8 cellular contexts compared by ENCODE assay signal in genomic region chr1:173714441-173714758, GRCh38. TPM values are rescaled to one million over a fixed set of nuclear protein-coding genes. Genes with fewer than 3 reads are reported as not detected.
DNase-seq lines count a peak whose midpoint lies in the region; ATAC-seq and TF ChIP-seq lines count a peak whose summit lies in the region.

No MANE protein-coding gene starts in this region.

- H3K27ac ChIP-seq in Peyer's patch = peak overlapping the region; percentile 78 to 93 (median 89)
- H3K27ac ChIP-seq in esophagus muscularis mucosa (replicated peaks in 1 of 4) = peak overlapping the region; percentile 89 to 94 (median 90)
- H3K27ac ChIP-seq in prostate gland = peak overlapping the region; percentile 83 to 86

- intact Hi-C loops in esophagus muscularis mucosa (cut with DNase I) (loop anchor here (5.0 to 10.0 kb wide), 2 partner anchors 230 to 287 kb away; no protein-coding TSS in a partner anchor), prostate gland (cut with DNase I) (loop anchor here (10.0 kb wide), 1 partner anchor 290 kb away; no protein-coding TSS in a partner anchor)

- no peak for DNase-seq in GM06990 (ENCODE audit: extremely low read depth, insufficient read length)
- DNase-seq in Peyer's patch = no peak
- no peak for DNase-seq in esophagus muscularis mucosa (ENCODE audit: extremely low spot score)
- no peak for DNase-seq in prostate gland (ENCODE audit: low spot score)
- no peak for DNase-seq in SIG-M5 (lab: John Stamatoyannopoulos, UW)
- DNase-seq in GDM1 (lab: John Stamatoyannopoulos, UW) = no peak

- H3K9me3 ChIP-seq in Peyer's patch (no peaks in the 10 kb centered on the region), esophagus muscularis mucosa (no peaks in the 10 kb centered on the region), prostate gland (no peaks in the 10 kb centered on the region)

- H3K4me3 ChIP-seq in GM06990 (replicated peaks; ENCODE audit: low read depth, low read length) (peak overlapping the region; percentile 80), Peyer's patch (peak overlapping the region; percentile 53 to 84 (median 74)), esophagus muscularis mucosa (peak overlapping the region; percentile 75 to 91 (median 82)), prostate gland (peak overlapping the region; percentile 79 to 83)

- no peak for TF ChIP-seq POLR2A in Peyer's patch (IDR thresholded peaks at IDR 0.05)
- no peak for TF ChIP-seq POLR2A in esophagus muscularis mucosa (IDR thresholded peaks at IDR 0.05; ENCODE audit: low read depth)
- no peak for TF ChIP-seq POLR2A in prostate gland (IDR thresholded peaks at IDR 0.05)

- H3K36me3 ChIP-seq in GM06990 (ENCODE audit: control insufficient read depth, insufficient read depth, low read length) (no peaks in the 10 kb centered on the region), Peyer's patch (peaks cover 0 to 7% (median 0%) of the 10 kb centered on the region in 3 donors), esophagus muscularis mucosa (peaks cover 0 to 7% (median 0%) of the 10 kb centered on the region in 4 donors), prostate gland (no peaks in the 10 kb centered on the region)

- no peak for TF ChIP-seq EP300 in esophagus muscularis mucosa (IDR thresholded peaks at IDR 0.05)

- WGBS in esophagus muscularis mucosa = 61% methylated on average over 3 of the region's 3 CpGs
- WGBS in prostate gland = 60% methylated on average over 3 of the region's 3 CpGs

- TF ChIP-seq CTCF in GM06990 (IDR thresholded peaks at IDR 0.05; ENCODE audit: insufficient read depth, low read length, poor library complexity, severe bottlenecking) (no peak), Peyer's patch (IDR thresholded peaks at IDR 0.05) (no peak), esophagus muscularis mucosa (IDR thresholded peaks at IDR 0.05) (no peak), prostate gland (IDR thresholded peaks at IDR 0.05) (no peak)

- H3K27me3 ChIP-seq in GM06990 (replicated peaks; ENCODE audit: control insufficient read depth, insufficient read depth, low read length) (no peaks in the 10 kb centered on the region), Peyer's patch (no peaks in the 10 kb centered on the region), esophagus muscularis mucosa (peaks cover 0 to 13% (median 3%) of the 10 kb centered on the region in 4 donors), prostate gland (replicated peaks; ENCODE audit: insufficient read depth) (no peaks in the 10 kb centered on the region)

- peaks cover 0 to 24% (median 2%) of the 10 kb centered on the region in 4 donors for H3K4me1 ChIP-seq in Peyer's patch
- H3K4me1 ChIP-seq in esophagus muscularis mucosa = peaks cover 14 to 35% (median 26%) of the 10 kb centered on the region in 4 donors
- no peaks in the 10 kb centered on the region for H3K4me1 ChIP-seq in prostate gland (replicated peaks)

- ATAC-seq in HG02884 (IDR thresholded peaks at IDR 0.05; ENCODE audit: unreplicated experiment) (no peak), HG02678 (IDR thresholded peaks at IDR 0.05; ENCODE audit: unreplicated experiment) (no peak)

RNA-seq across cellular contexts. Expression of gene KLHL20, which starts 0.4 kb away (rescaled TPM):
- total RNA-seq in Peyer's patch = 10 to 100 TPM; 24.8 to 38.5 (median 33.6) TPM
- 10 to 100 TPM; 28.3 to 38.3 (median 33.3) TPM for total RNA-seq in esophagus muscularis mucosa
- 10 to 100 TPM; 26.3 to 27.6 TPM for total RNA-seq in prostate gland

RNA-seq across cellular contexts. Expression of gene ANKRD45, which starts 44.7 kb away (rescaled TPM):
- total RNA-seq in Peyer's patch (not detected), esophagus muscularis mucosa (under 1 TPM in 1 of 4 donors, not detected in 3; 0.33 TPM), prostate gland (1 to 10 TPM in 1 of 2 donors, not detected in 1; 2.3 TPM)
